ENCODE assay signal across 22 cellular contexts in the genomic region with DNA sequence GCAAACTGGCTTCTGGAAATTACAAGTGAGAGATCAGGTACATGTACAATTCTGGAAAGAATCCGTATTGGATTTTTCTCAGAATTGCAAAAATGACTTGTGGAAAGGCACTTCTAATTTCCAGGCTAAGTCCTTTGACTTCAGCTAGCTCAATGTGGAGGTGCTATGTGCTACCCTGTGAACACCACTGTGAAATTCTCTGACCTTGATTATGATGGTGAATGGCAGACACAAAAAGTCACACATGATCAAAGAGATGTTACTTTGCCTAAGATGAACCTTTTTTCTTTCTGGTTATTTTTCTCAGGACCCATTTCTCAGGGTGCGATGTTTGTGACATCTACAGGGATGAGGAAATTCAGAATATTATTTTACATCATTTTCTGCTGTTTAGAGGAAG.
"Had no signal": no experiment of that assay in that cellular context is flagged by ENCODE, and none has a peak within 500 bp of the region (broad histone marks: within the 10 kb centered on the region; RNA-seq: fewer than 3 reads in every experiment).

No MANE protein-coding gene starts in this region.

- H3K36me3 Mint-ChIP-seq: activated naive CD8-positive, alpha-beta T cell; brain had no signal

- ATAC-seq: T-helper 17 cell had no signal

- DNase-seq: activated B cell treated with CpG ODN at 0.5 μM for 24 hours; activated CD4-positive, alpha-beta memory T cell treated with anti-CD3 and anti-CD28 coated beads, Interleukin-2, amount 10 ng/mL, durations not matched to agents 7 days and 5 days; activated CD4-positive, alpha-beta T cell treated with anti-CD3 and anti-CD28 coated beads for 1 hour; activated CD4-positive, alpha-beta T cell treated with anti-CD3 and anti-CD28 coated beads, Interleukin-2, amount 10 ng/mL, durations not matched to agents 7 days and 5 days; activated CD8-positive, alpha-beta memory T cell treated with anti-CD3 and anti-CD28 coated beads, Interleukin-2, amount 50 U/mL, for 48 hours; activated effector memory CD4-positive, alpha-beta T cell treated with Interleukin-2 at 50 U/mL for 16 hours; activated naive CD4-positive, alpha-beta T cell; activated T-cell treated with anti-CD3 and anti-CD28 coated beads, Interleukin-2, amount 50 U/mL, for 1 hour; amygdala; IMR-90; MV-4-11; NCI-H187 treated with DMSO at 0.1 percent for 48 hours; NCI-H2171 treated with DMSO at 0.1 percent for 48 hours; NCI-H226; NCI-H526 treated with DMSO at 0.1 percent for 48 hours; SHP77 treated with DMSO at 0.1 percent for 48 hours; T-helper 17 cell; T1000 had no signal

- H3K27ac Mint-ChIP-seq: activated B cell treated with CpG ODN at 0.5 μM for 24 hours; activated CD4-positive, alpha-beta memory T cell treated with anti-CD3 and anti-CD28 coated beads, Interleukin-2, amount 10 ng/mL, durations not matched to agents 7 days and 5 days; activated CD4-positive, alpha-beta T cell treated with anti-CD3 and anti-CD28 coated beads, Interleukin-2, amount 10 ng/mL, durations not matched to agents 7 days and 5 days; activated naive CD8-positive, alpha-beta T cell; brain; T-helper 17 cell had no signal

- H3K4me3 ChIP-seq: PC-9 had no signal

- H3K27ac ChIP-seq: PC-9 had no signal

- FAIRE-seq: astrocyte had no signal

- H3K9me3 Mint-ChIP-seq: activated B cell treated with CpG ODN at 0.5 μM for 24 hours; activated CD4-positive, alpha-beta T cell treated with anti-CD3 and anti-CD28 coated beads, Interleukin-2, amount 10 ng/mL, durations not matched to agents 7 days and 5 days; brain had no signal

- H2AFZ ChIP-seq: PC-9 had no signal

- H3K4me2 ChIP-seq: PC-9 had no signal
